In the genomic region with DNA sequence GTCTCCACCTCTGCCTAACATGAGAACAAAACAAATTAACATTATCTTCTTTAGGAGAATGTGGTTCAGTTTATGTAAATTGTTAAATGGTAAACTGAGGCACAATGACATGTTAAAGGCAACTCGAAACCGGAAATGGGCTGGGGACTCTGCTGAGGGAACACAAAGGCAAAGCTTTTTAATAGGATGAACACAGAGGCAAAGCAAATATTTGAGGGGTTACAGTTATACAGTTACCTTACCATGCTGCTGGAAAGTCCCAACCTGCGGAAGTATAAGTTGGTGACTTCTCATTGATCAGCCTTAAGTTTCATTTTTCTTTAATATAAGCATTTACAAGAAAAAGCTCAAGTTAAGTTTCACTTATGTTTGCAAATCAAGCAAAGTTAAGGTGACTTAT, we compare ENCODE assay signal across 20 cellular contexts.
"Had no signal": no experiment of that assay in that cellular context is flagged by ENCODE, and none has a peak within 500 bp of the region (broad histone marks: within the 10 kb centered on the region; RNA-seq: fewer than 3 reads in every experiment).

No MANE protein-coding gene starts in this region.

- H3K4me1 Mint-ChIP-seq: activated naive CD4-positive, alpha-beta T cell treated with anti-CD3 and anti-CD28 coated beads, Interleukin-2, amount 10 ng/mL, durations not matched to agents 7 days and 5 days; naive thymus-derived CD8-positive, alpha-beta T cell; stimulated activated effector memory CD8-positive, alpha-beta T cell treated with anti-CD3 and anti-CD28 coated beads, Interleukin-12 subunit alpha, Interleukin-12 subunit beta, amount 100 ng/mL, for 72 hours; stimulated activated naive CD8-positive, alpha-beta T cell treated with anti-CD3 and anti-CD28 coated beads, Interleukin-15, amount 100 ng/mL, for 72 hours had no signal

- H3K27me3 Mint-ChIP-seq: activated naive CD4-positive, alpha-beta T cell treated with anti-CD3 and anti-CD28 coated beads, Interleukin-2, amount 10 ng/mL, durations not matched to agents 7 days and 5 days; naive thymus-derived CD8-positive, alpha-beta T cell; stimulated activated naive CD8-positive, alpha-beta T cell treated with anti-CD3 and anti-CD28 coated beads, Interleukin-15, amount 100 ng/mL, for 72 hours had no signal

- H3K9me3 Mint-ChIP-seq: activated naive CD4-positive, alpha-beta T cell treated with anti-CD3 and anti-CD28 coated beads, Interleukin-2, amount 10 ng/mL, durations not matched to agents 7 days and 5 days; activated T-cell treated with anti-CD3 and anti-CD28 coated beads, Interleukin-2, amount 50 U/mL, for 72 hours; endodermal cell; neural progenitor cell had no signal

- H3K4me3 Mint-ChIP-seq: activated naive CD4-positive, alpha-beta T cell treated with anti-CD3 and anti-CD28 coated beads, Interleukin-2, amount 10 ng/mL, durations not matched to agents 7 days and 5 days; activated T-cell treated with anti-CD3 and anti-CD28 coated beads, Interleukin-2, amount 50 U/mL, for 72 hours; endodermal cell; naive thymus-derived CD8-positive, alpha-beta T cell; neural progenitor cell; stimulated activated effector memory CD8-positive, alpha-beta T cell treated with anti-CD3 and anti-CD28 coated beads, Interleukin-12 subunit alpha, Interleukin-12 subunit beta, amount 100 ng/mL, for 72 hours; stimulated activated naive CD8-positive, alpha-beta T cell treated with anti-CD3 and anti-CD28 coated beads, Interleukin-15, amount 100 ng/mL, for 72 hours had no signal

- H3K36me3 Mint-ChIP-seq: activated naive CD4-positive, alpha-beta T cell treated with anti-CD3 and anti-CD28 coated beads, Interleukin-2, amount 10 ng/mL, durations not matched to agents 7 days and 5 days; naive thymus-derived CD8-positive, alpha-beta T cell; neural progenitor cell; stimulated activated effector memory CD8-positive, alpha-beta T cell treated with anti-CD3 and anti-CD28 coated beads, Interleukin-12 subunit alpha, Interleukin-12 subunit beta, amount 100 ng/mL, for 72 hours had no signal

- H3K27ac Mint-ChIP-seq: activated naive CD4-positive, alpha-beta T cell treated with anti-CD3 and anti-CD28 coated beads, Interleukin-2, amount 10 ng/mL, durations not matched to agents 7 days and 5 days; activated T-cell treated with anti-CD3 and anti-CD28 coated beads, Interleukin-2, amount 50 U/mL, for 72 hours; endodermal cell; naive thymus-derived CD8-positive, alpha-beta T cell; neural progenitor cell; stimulated activated effector memory CD8-positive, alpha-beta T cell treated with anti-CD3 and anti-CD28 coated beads, Interleukin-12 subunit alpha, Interleukin-12 subunit beta, amount 100 ng/mL, for 72 hours; stimulated activated naive CD8-positive, alpha-beta T cell treated with anti-CD3 and anti-CD28 coated beads, Interleukin-15, amount 100 ng/mL, for 72 hours had no signal

- DNase-seq: activated effector memory CD4-positive, alpha-beta T cell treated with Interleukin-2 at 50 U/mL for 16 hours; activated naive CD4-positive, alpha-beta T cell treated with anti-CD3 and anti-CD28 coated beads, Interleukin-2, amount 10 ng/mL, durations not matched to agents 7 days and 5 days; activated T-cell treated with anti-CD3 and anti-CD28 coated beads, Interleukin-2, amount 50 U/mL, for 72 hours; anterior cingulate cortex; body of pancreas; cortex of kidney; endodermal cell; esophagus squamous epithelium; gastrocnemius medialis; hypothalamus; left ventricle myocardium inferior; naive thymus-derived CD8-positive, alpha-beta T cell; posterior cingulate gyrus; right lobe of liver; stimulated activated CD4-positive, alpha-beta T cell treated with anti-CD3 and anti-CD28 coated beads, Interleukin-1b, Interleukin-23, amount 100 ng/mL, for 48 hours; stimulated activated naive CD8-positive, alpha-beta T cell treated with anti-CD3 and anti-CD28 coated beads, Interleukin-15, amount 100 ng/mL, for 72 hours; tibial artery; WERI-Rb-1 had no signal

- ATAC-seq: activated T-cell treated with anti-CD3 and anti-CD28 coated beads, Interleukin-2, amount 50 U/mL, for 72 hours; body of pancreas; gastrocnemius medialis; naive thymus-derived CD8-positive, alpha-beta T cell; right lobe of liver; stimulated activated effector memory CD8-positive, alpha-beta T cell treated with anti-CD3 and anti-CD28 coated beads, Interleukin-12 subunit alpha, Interleukin-12 subunit beta, amount 100 ng/mL, for 72 hours; stimulated activated naive CD8-positive, alpha-beta T cell treated with anti-CD3 and anti-CD28 coated beads, Interleukin-15, amount 100 ng/mL, for 72 hours had no signal
